In genomic region chr12:56224954-56225353, GRCh38 we compare ENCODE assay signal across 9 cellular contexts. TPM values are rescaled to one million over a fixed set of nuclear protein-coding genes. Genes with fewer than 3 reads are reported as not detected.
DNase-seq lines count a peak whose midpoint lies in the region; ATAC-seq, FAIRE-seq and TF ChIP-seq lines count a peak whose summit lies in the region.
"Had no signal": no experiment of that assay in that cellular context is flagged by ENCODE, and none has a peak within 500 bp of the region (broad histone marks: within the 10 kb centered on the region; RNA-seq: fewer than 3 reads in every experiment).

No MANE protein-coding gene starts in this region.

- intact Hi-C loops in psoas muscle (cut with DNase I) = loop anchor here (1.0 to 5.0 kb wide), 5 partner anchors 32 to 108 kb away; partner anchors contain the start of genes ANKRD52 (in 1 of the 2), RPL41 (in 1 of the 2), SMARCC2 (in 1 of the 2) and ZC3H10 (in 1 of the 2)

- no peak for TF ChIP-seq POLR2A in H54 (IDR thresholded peaks at IDR 0.05; ENCODE audit: low read depth, low read length)

- FAIRE-seq in D721Med (lab: Jason Lieb, UNC) = no peak
- no peak for FAIRE-seq in H54 (lab: Jason Lieb, UNC)

- no peak for TF ChIP-seq CTCF in GM12864 (IDR thresholded peaks at IDR 0.05; ENCODE audit: low read depth, low read length, missing control alignments)
- TF ChIP-seq CTCF in RWPE2 (IDR thresholded peaks at IDR 0.05; ENCODE audit: poor library complexity, severe bottlenecking) = no peak
- no peak for TF ChIP-seq CTCF in psoas muscle (IDR thresholded peaks at IDR 0.05)
- no peak for TF ChIP-seq CTCF in D721Med (IDR thresholded peaks at IDR 0.05; ENCODE audit: insufficient read depth, missing control alignments)

- H3K27me3 ChIP-seq in RWPE2 (ENCODE audit: insufficient read depth, poor library complexity, severe bottlenecking) = no peaks in the 10 kb centered on the region
- H3K27me3 ChIP-seq in esophagus (ENCODE audit: control insufficient read depth in 1 of 2, insufficient read depth in 2 of 2, low read length in 2 of 2) = no peaks in the 10 kb centered on the region
- H3K27me3 ChIP-seq in psoas muscle (ENCODE audit: insufficient read depth in 3 of 3, low read length in 2 of 3) = no peaks in the 10 kb centered on the region

- no peak for DNase-seq in GM12864 (ENCODE audit: low read depth)
- DNase-seq in RWPE2 (ENCODE audit: low spot score) = no peak
- no peak for DNase-seq in psoas muscle
- DNase-seq in D721Med (ENCODE audit: insufficient read length, low spot score) = no peak
- no peak for DNase-seq in H54 (ENCODE audit: insufficient read length, low spot score)
- no peak for DNase-seq in RKO (ENCODE audit: low spot score)
- no peak for DNase-seq in stimulated activated naive CD4-positive, alpha-beta T cell treated with Interleukin-2 at 50 U/mL for 16 hours (lab: John Stamatoyannopoulos, UW)

- ATAC-seq in RWPE2 (ENCODE audit: low read depth) (no peak), psoas muscle (no peak)

- H3K4me1 ChIP-seq in RWPE2 (ENCODE audit: insufficient read depth, poor library complexity, severe bottlenecking) = peaks cover 3% of the 10 kb centered on the region
- peaks cover 0 to 3% of the 10 kb centered on the region in 2 donors for H3K4me1 ChIP-seq in esophagus (ENCODE audit: control insufficient read depth in 2 of 2, insufficient read depth in 2 of 2, low read length in 1 of 2)
- H3K4me1 ChIP-seq in psoas muscle = peaks cover 29% of the 10 kb centered on the region

- 64 to 65% methylated on average over 11 of the region's 11 CpGs for WGBS in esophagus, 2 donors
- WGBS in psoas muscle, 3 donors = 72 to 81% (median 74%) methylated on average over 8 to 11 of the region's 11 CpGs

- H3K9me3 ChIP-seq in RWPE2 (ENCODE audit: severe bottlenecking) (no peaks in the 10 kb centered on the region), esophagus (ENCODE audit: control insufficient read depth in 2 of 2, insufficient read depth in 1 of 2, low read depth in 1 of 2, low read length in 1 of 2) (no peaks in the 10 kb centered on the region), psoas muscle (no peaks in the 10 kb centered on the region)

- H3K4me3 ChIP-seq in GM12864 (ENCODE audit: low read depth, low read length) = peak overlapping the region; percentile 60
- H3K4me3 ChIP-seq in RWPE2 (ENCODE audit: severe bottlenecking) = peak overlapping the region; percentile 45
- H3K4me3 ChIP-seq in esophagus (ENCODE audit: low read depth in 1 of 2, low read length in 2 of 2) = peak overlapping the region; percentile 59 to 71
- H3K4me3 ChIP-seq in psoas muscle = peak overlapping the region; percentile 75

- H3K27ac ChIP-seq in RWPE2 (ENCODE audit: poor library complexity, severe bottlenecking) = peak overlapping the region; percentile 18
- peak overlapping the region in 1 of 2 donors; percentile 66 for H3K27ac ChIP-seq in esophagus (ENCODE audit: low read depth in 2 of 2, low read length in 1 of 2)
- peak overlapping the region; percentile 96 for H3K27ac ChIP-seq in psoas muscle

- H3K36me3 ChIP-seq in RWPE2 (ENCODE audit: low read depth) (peaks cover 10% of the 10 kb centered on the region), esophagus (ENCODE audit: control insufficient read depth in 2 of 2, insufficient read depth in 2 of 2, low read length in 1 of 2) (peaks cover 0 to 5% of the 10 kb centered on the region in 2 donors), psoas muscle (ENCODE audit: insufficient read depth in 1 of 2, low read depth in 1 of 2) (peaks cover 0 to 29% of the 10 kb centered on the region in 2 donors)

RNA-seq across cellular contexts. Expression of gene NABP2, which starts 0.8 kb away (rescaled TPM):
- polyA plus RNA-seq in esophagus (10 to 100 TPM; 10.2 to 19.1 TPM), psoas muscle (10 to 100 TPM; 27.1 to 65.7 (median 31.0) TPM)
- 10 to 100 TPM; 27.2 to 32.1 (median 29.8) TPM for total RNA-seq in psoas muscle

RNA-seq across cellular contexts. Expression of gene RNF41, which starts 3.2 kb away (rescaled TPM):
- polyA plus RNA-seq in esophagus (10 to 100 TPM in 1 of 2 donors, 1 to 10 TPM in 1; 7.9 to 17.5 TPM), psoas muscle (10 to 100 TPM; 21.9 to 54.9 (median 22.9) TPM)
- total RNA-seq in psoas muscle = 10 to 100 TPM; 22.4 to 41.7 (median 34.8) TPM

RNA-seq across cellular contexts. Expression of gene SLC39A5, which starts 4.9 kb away (rescaled TPM):
- polyA plus RNA-seq in esophagus = under 1 TPM; 0.09 to 0.29 TPM
- total RNA-seq in psoas muscle = not detected
- polyA plus RNA-seq in psoas muscle = under 1 TPM in 2 of 3 donors, not detected in 1; 0.16 to 0.23 TPM
- total RNA-seq: mononuclear cell had no signal

RNA-seq across cellular contexts. Expression of gene ANKRD52, which starts 33.2 kb away (rescaled TPM):
- polyA plus RNA-seq in esophagus = 1 to 10 TPM; 4.9 to 9.3 TPM
- 10 to 100 TPM; 14.2 to 37.5 (median 21.5) TPM for total RNA-seq in psoas muscle
- 10 to 100 TPM in 1 of 3 donors, 1 to 10 TPM in 2; 5.7 to 33.6 (median 6.5) TPM for polyA plus RNA-seq in psoas muscle

RNA-seq across cellular contexts. Expression of gene SMARCC2, which starts 35.7 kb away (rescaled TPM):
- polyA plus RNA-seq in esophagus (10 to 100 TPM; 21.4 to 31.4 TPM), psoas muscle (10 to 100 TPM; 16.5 to 46.1 (median 26.5) TPM)
- total RNA-seq in psoas muscle = 10 to 100 TPM; 49.8 to 78.7 (median 69.7) TPM
